ENCODE assay signal across 1 cellular context in genomic region chr6:87671555-87672029, GRCh38.
TF ChIP-seq lines count a peak whose summit lies in the region.

No MANE protein-coding gene starts in this region.

TF ChIP-seq in A549, 52 proteins besides CTCF, POLR2A, EP300 and RAD21:
- TF ChIP-seq ATOH8 (CRISPR knock-in tag; IDR thresholded peaks at IDR 0.05; ENCODE audit: low read depth) (no peak), CEBPB (IDR thresholded peaks at IDR 0.05) (peak; percentile 62 to 80; a peak in 3 of 4 replicates)
